Comparison of ENCODE assay signal across 1 cellular context in genomic region chr22:35684270-35684700, GRCh38.
TF ChIP-seq lines count a peak whose summit lies in the region.

No MANE protein-coding gene starts in this region.

TF ChIP-seq in H1, 55 proteins besides CTCF, POLR2A, EP300 and RAD21 (continued from another document):
- no peak for TF ChIP-seq RNF2 (IDR thresholded peaks at IDR 0.05; ENCODE audit: borderline replicate concordance, low read depth, low read length, missing control alignments, poor library complexity, severe bottlenecking)
- no peak for TF ChIP-seq CTBP2 (IDR thresholded peaks at IDR 0.05; ENCODE audit: borderline replicate concordance, insufficient read depth, insufficient read length, low read length)
- no peak for TF ChIP-seq JUN (IDR thresholded peaks at IDR 0.05; ENCODE audit: low read depth, low read length)
- no peak for TF ChIP-seq SAP30 (IDR thresholded peaks at IDR 0.05; ENCODE audit: insufficient read depth, insufficient replicate concordance, low read length)
- TF ChIP-seq CHD7 (IDR thresholded peaks at IDR 0.05; ENCODE audit: insufficient replicate concordance, low read length), result no peak
- TF ChIP-seq CBX8 (IDR thresholded peaks at IDR 0.05; ENCODE audit: borderline replicate concordance, low read depth, low read length), result no peak
